ENCODE assay signal across 9 cellular contexts in genomic region chr6:33123732-33124524, GRCh38. TPM values are rescaled to one million over a fixed set of nuclear protein-coding genes. Genes with fewer than 3 reads are reported as not detected.
DNase-seq lines count a peak whose midpoint lies in the region; ATAC-seq and TF ChIP-seq lines count a peak whose summit lies in the region.
"Had no signal": no experiment of that assay in that cellular context is flagged by ENCODE, and none has a peak within 500 bp of the region (broad histone marks: within the 10 kb centered on the region; RNA-seq: fewer than 3 reads in every experiment).

No MANE protein-coding gene starts in this region.

- DNase-seq in AG08395 (ENCODE audit: low spot score) (peak; percentile 42), GM10248 (ENCODE audit: extremely low spot score) (no peak), NCI-H2029 (lab: John Stamatoyannopoulos, UW) (peak; percentile 24), left lobe of liver (ENCODE audit: low spot score) (no peak), aorta (no peak)

- POLR2A ChIA-PET in GM10248 (lab: Yijun Ruan, JAX), result no interaction called here

- peak; percentile 17 for TF ChIP-seq CTCF in GM10248 (IDR thresholded peaks at IDR 0.05; ENCODE audit: control extremely low read depth, extremely low read depth, low read depth, missing control alignments)

- no peak overlapping the region for H3K27ac Mint-ChIP-seq in activated T-helper 17 cell treated with anti-CD3 and anti-CD28 coated beads, Interleukin-2, amount 50 U/mL, for 72 hours
- H3K27ac Mint-ChIP-seq: stimulated activated naive CD8-positive, alpha-beta T cell treated with anti-CD3 and anti-CD28 coated beads, Interleukin-15, Interleukin-2, amounts not matched to agents 100 ng/mL and 50 ng/mL, for 24 hours had no signal

- intact Hi-C loops in aorta (cut with DNase I), result no loop called here

- no peaks in the 10 kb centered on the region for H3K36me3 Mint-ChIP-seq in activated T-helper 17 cell treated with anti-CD3 and anti-CD28 coated beads, Interleukin-2, amount 50 U/mL, for 72 hours (ENCODE audit: low read depth)

- H3K4me3 Mint-ChIP-seq in activated T-helper 17 cell treated with anti-CD3 and anti-CD28 coated beads, Interleukin-2, amount 50 U/mL, for 72 hours, result no peak overlapping the region
- H3K4me3 Mint-ChIP-seq: stimulated activated naive CD8-positive, alpha-beta T cell treated with anti-CD3 and anti-CD28 coated beads, Interleukin-15, Interleukin-2, amounts not matched to agents 100 ng/mL and 50 ng/mL, for 24 hours had no signal

- CTCF ChIA-PET in GM10248 (lab: Yijun Ruan, JAX), result interaction anchor here (0.7 to 9.1 kb wide), 14 partner anchors 10 to 125 kb away, joined by 3 to 89 read pairs (median 8); no protein-coding TSS in a partner anchor

- no peaks in the 10 kb centered on the region for H3K4me1 Mint-ChIP-seq in activated T-helper 17 cell treated with anti-CD3 and anti-CD28 coated beads, Interleukin-2, amount 50 U/mL, for 72 hours

- no peak overlapping the region for H3K4me3 ChIP-seq in aorta (ENCODE audit: low read length in 2 of 2)

- peak; percentile 40 for ATAC-seq in activated T-helper 17 cell treated with anti-CD3 and anti-CD28 coated beads, Interleukin-2, amount 50 U/mL, for 72 hours (replicated peaks)
- peak; percentile 62 for ATAC-seq in left lobe of liver
- no peak for ATAC-seq in aorta (ENCODE audit: low FRiP score)
- ATAC-seq in GM21360 (IDR thresholded peaks at IDR 0.05; ENCODE audit: unreplicated experiment), result no peak
- no peak for ATAC-seq in GM19023 (IDR thresholded peaks at IDR 0.05; ENCODE audit: unreplicated experiment)

- H3K27me3 Mint-ChIP-seq in activated T-helper 17 cell treated with anti-CD3 and anti-CD28 coated beads, Interleukin-2, amount 50 U/mL, for 72 hours, result peaks cover 18% of the 10 kb centered on the region

- H3K9me3 Mint-ChIP-seq in activated T-helper 17 cell treated with anti-CD3 and anti-CD28 coated beads, Interleukin-2, amount 50 U/mL, for 72 hours, result peaks cover 5% of the 10 kb centered on the region

- no peaks in the 10 kb centered on the region for H3K4me1 ChIP-seq in aorta (ENCODE audit: control insufficient read depth in 1 of 2, insufficient read depth in 2 of 2, low read length in 2 of 2)

- no peaks in the 10 kb centered on the region for H3K27me3 ChIP-seq in aorta (ENCODE audit: control insufficient read depth in 1 of 2, insufficient read depth in 2 of 2, low read length in 1 of 2)

- no peak overlapping the region for H3K27ac ChIP-seq in aorta (ENCODE audit: low read depth in 1 of 2, low read length in 2 of 2)

- 71 to 86% methylated on average over 20 of the region's 20 CpGs for WGBS in aorta, 2 donors

- peaks cover 4% of the 10 kb centered on the region for H3K9me3 ChIP-seq in aorta (ENCODE audit: control insufficient read depth, low read length)

- no peaks in the 10 kb centered on the region for H3K36me3 ChIP-seq in aorta (ENCODE audit: control insufficient read depth in 1 of 2, insufficient read depth in 2 of 2, low read length in 1 of 2)

RNA-seq across cellular contexts. Expression of gene HLA-DPB1, which starts 48.1 kb away (rescaled TPM):
- 10 to 100 TPM; 21.4 to 69.1 TPM for total RNA-seq in activated T-helper 17 cell treated with anti-CD3 and anti-CD28 coated beads, Interleukin-2, amount 50 U/mL, for 72 hours
- 11.3 TPM for total RNA-seq in left lobe of liver
- total RNA-seq in aorta, result 100 to 1,000 TPM in 1 of 2 donors, 10 to 100 TPM in 1; 98.9 to 215 TPM
- 100 to 1,000 TPM in 1 of 2 donors, 10 to 100 TPM in 1; 45.4 to 113 TPM for polyA plus RNA-seq in aorta

RNA-seq across cellular contexts. Expression of gene HLA-DPA1, which starts 50.5 kb away (rescaled TPM):
- total RNA-seq in activated T-helper 17 cell treated with anti-CD3 and anti-CD28 coated beads, Interleukin-2, amount 50 U/mL, for 72 hours, result 100 to 1,000 TPM in 1 of 2 donors, 10 to 100 TPM in 1; 40.5 to 136 TPM
- total RNA-seq in left lobe of liver (10.8 TPM), aorta (100 to 1,000 TPM; 122 to 203 TPM)
- polyA plus RNA-seq in aorta, result 10 to 100 TPM; 18.6 to 74.9 TPM

Comparison
In these comparisons a context has a peak if more than half of its experiments do, and no peak if none do; other contexts are left out.
1. DNase-seq: peak in AG08395 (single experiment) and NCI-H2029 (single experiment); none in GM10248 (single experiment), left lobe of liver (single experiment) and aorta (0 of 2).
2. ATAC-seq: peak in activated T-helper 17 cell treated with anti-CD3 and anti-CD28 coated beads, Interleukin-2, amount 50 U/mL, for 72 hours (single experiment) and left lobe of liver (single experiment); none in aorta (single experiment), GM21360 (single experiment) and GM19023 (single experiment).